Comparison of ENCODE assay signal across 8 cellular contexts in genomic region chr3:5136619-5137429, GRCh38. TPM values are rescaled to one million over a fixed set of nuclear protein-coding genes. Genes with fewer than 3 reads are reported as not detected.
DNase-seq lines count a peak whose midpoint lies in the region; ATAC-seq and TF ChIP-seq lines count a peak whose summit lies in the region.

No MANE protein-coding gene starts in this region.

- TF ChIP-seq CTCF in PC-3 (conservative IDR thresholded peaks at IDR 0.05; ENCODE audit: low read depth, low read length) (peak; percentile 66), mammary epithelial cell (conservative IDR thresholded peaks at IDR 0.05 in 1 of 2, IDR thresholded peaks at IDR 0.05 in 1 of 2; ENCODE audit: extremely low read depth in 1 of 2, insufficient read depth in 1 of 2, low read depth in 1 of 2, low read length in 2 of 2) (peak; percentile 50 to 61), nephron progenitor cell (IDR thresholded peaks at IDR 0.05) (no peak)

- H3K27me3 ChIP-seq in CD4-positive, alpha-beta memory T cell (ENCODE audit: insufficient read depth, low read length) = no peaks in the 10 kb centered on the region
- H3K27me3 ChIP-seq in PC-3 (ENCODE audit: low read length) (no peaks in the 10 kb centered on the region), mammary epithelial cell (ENCODE audit: insufficient read depth, low read length) (no peaks in the 10 kb centered on the region)

- BruUV-seq in PC-3 (replicated peaks; lab: Mats Ljungman, UMichigan) = no TSS peak
- BruUV-seq in mammary epithelial cell (replicated peaks; lab: Mats Ljungman, UMichigan) = no TSS peak

- intact Hi-C loops in CD4-positive, alpha-beta memory T cell (cut with micrococcal nuclease) = loop anchor here (1.0 to 5.0 kb wide), 5 partner anchors 50 to 290 kb away; partner anchors contain the start of gene EDEM1
- intact Hi-C loops in PC-3 (cut with micrococcal nuclease) = loop anchor here (5.0 kb wide), 1 partner anchor 50 kb away; the partner anchor contains the start of gene EDEM1
- intact Hi-C loops in mammary epithelial cell (cut with micrococcal nuclease) = loop anchor here (2.0 to 5.0 kb wide), 3 partner anchors 50 to 165 kb away; partner anchors contain the start of gene EDEM1

- H3K9me3 Mint-ChIP-seq in CD4-positive, alpha-beta memory T cell = no peaks in the 10 kb centered on the region
- peaks cover 12% of the 10 kb centered on the region for H3K9me3 Mint-ChIP-seq in nephron progenitor cell

- H3K4me2 ChIP-seq in PC-3 (ENCODE audit: low read length) (no peak overlapping the region), mammary epithelial cell (ENCODE audit: insufficient read depth, low read depth, low read length) (peak overlapping the region; percentile 63)

- H3K27me3 Mint-ChIP-seq in CD4-positive, alpha-beta memory T cell = no peaks in the 10 kb centered on the region
- H3K27me3 Mint-ChIP-seq in nephron progenitor cell (ENCODE audit: low read depth, poor library complexity) = no peaks in the 10 kb centered on the region

- H3K27ac ChIP-seq in CD4-positive, alpha-beta memory T cell (ENCODE audit: low read depth, low read length) = no peak overlapping the region
- H3K27ac ChIP-seq in PC-3 (ENCODE audit: low read length) = no peak overlapping the region
- H3K27ac ChIP-seq in mammary epithelial cell (ENCODE audit: insufficient read depth, low read depth, low read length) = peak overlapping the region; percentile 73

- H3K79me2 ChIP-seq in PC-3 (ENCODE audit: low read length) (peaks cover 96% of the 10 kb centered on the region), mammary epithelial cell (ENCODE audit: insufficient read depth, low read length) (peaks cover 99% of the 10 kb centered on the region)

- CTCF ChIA-PET in CD4-positive, alpha-beta memory T cell (lab: Charles Lee; ENCODE audit: partially characterized antibody) = interaction anchor here (0.7 to 3.7 kb wide), 17 partner anchors 10 to 290 kb away, joined by 3 to 24 read pairs (median 4); partner anchors contain the start of genes ARL8B and EDEM1
- CTCF ChIA-PET in PC-3 (lab: Charles Lee) (interaction anchor here (0.6 kb wide), 1 partner anchor 46 kb away, joined by 3 read pairs; no protein-coding TSS in a partner anchor), mammary epithelial cell (lab: Charles Lee; ENCODE audit: low non-redundant PET) (interaction anchor here (0.6 kb wide), 3 partner anchors 57 to 97 kb away, joined by 5 to 23 read pairs (median 7); no protein-coding TSS in a partner anchor)

- H3K36me3 Mint-ChIP-seq in CD4-positive, alpha-beta memory T cell = peaks cover 9 to 13% of the 10 kb centered on the region in 2 donors
- H3K36me3 Mint-ChIP-seq in nephron progenitor cell (ENCODE audit: low read depth) = peaks cover 24% of the 10 kb centered on the region

- no peaks in the 10 kb centered on the region for H3K9me3 ChIP-seq in CD4-positive, alpha-beta memory T cell (ENCODE audit: control insufficient read depth in 1 of 2, low read length in 2 of 2)
- H3K9me3 ChIP-seq in PC-3 (ENCODE audit: low read length) = no peaks in the 10 kb centered on the region
- H3K9me3 ChIP-seq in mammary epithelial cell (replicated peaks; ENCODE audit: insufficient read depth, low read length) = no peaks in the 10 kb centered on the region

- peaks cover 4% of the 10 kb centered on the region for H3F3A ChIP-seq in PC-3 (ENCODE audit: low read length, unreplicated experiment)

- H3K4me3 ChIP-seq in CD4-positive, alpha-beta memory T cell (ENCODE audit: low read length in 2 of 2) = no peak overlapping the region
- no peak overlapping the region for H3K4me3 ChIP-seq in PC-3 (ENCODE audit: low read length)
- H3K4me3 ChIP-seq in mammary epithelial cell (replicated peaks in 1 of 3; ENCODE audit: insufficient read depth in 1 of 3, low read depth in 2 of 3, low read length in 3 of 3) = no peak overlapping the region

- peak; percentile 49 to 67 (median 62) for DNase-seq in CD4-positive, alpha-beta memory T cell
- DNase-seq in PC-3 (peak; percentile 35), mammary epithelial cell (peak; percentile 82), nephron progenitor cell (no peak), NCI-H2081 treated with DMSO at 0.1 percent for 48 hours (lab: John Stamatoyannopoulos, UW) (no peak), retina (no peak)

- no peak overlapping the region for H3K9ac ChIP-seq in PC-3 (ENCODE audit: low read length)
- peak overlapping the region; percentile 28 for H3K9ac ChIP-seq in mammary epithelial cell (ENCODE audit: insufficient read depth, low read length)

- peak; percentile 70 for ATAC-seq in GM18909 (IDR thresholded peaks at IDR 0.05; ENCODE audit: poor library complexity, unreplicated experiment)
- ATAC-seq in HG03060 (IDR thresholded peaks at IDR 0.05; ENCODE audit: low read depth, unreplicated experiment) = peak; percentile 27
- ATAC-seq in PC-3 = peak; percentile 48

- no peak overlapping the region for H2AFZ ChIP-seq in PC-3 (ENCODE audit: low read length)
- H2AFZ ChIP-seq in mammary epithelial cell (ENCODE audit: low read depth, low read length) = no peak overlapping the region

- H4K20me1 ChIP-seq in PC-3 (ENCODE audit: low read length) = peaks cover 76% of the 10 kb centered on the region
- H4K20me1 ChIP-seq in mammary epithelial cell (ENCODE audit: insufficient read depth, low read length) = no peaks in the 10 kb centered on the region

- H3K4me1 ChIP-seq in CD4-positive, alpha-beta memory T cell (ENCODE audit: insufficient read depth, low read length) = peaks cover 51% of the 10 kb centered on the region
- peaks cover 28% of the 10 kb centered on the region for H3K4me1 ChIP-seq in PC-3 (ENCODE audit: insufficient read depth, low read length)
- peaks cover 38% of the 10 kb centered on the region for H3K4me1 ChIP-seq in mammary epithelial cell (ENCODE audit: insufficient read depth, low read length)

- H3K9me2 ChIP-seq in PC-3 (replicated peaks; ENCODE audit: low read length) = no peaks in the 10 kb centered on the region

- 11% methylated on average over 6 of the region's 6 CpGs for WGBS in mammary epithelial cell (ENCODE audit: low coverage, missing lambda C conversion rate)

- peak overlapping the region in 3 of 8 donors; percentile 0 to 51 (median 2) for H3K4me3 Mint-ChIP-seq in CD4-positive, alpha-beta memory T cell
- no peak overlapping the region for H3K4me3 Mint-ChIP-seq in nephron progenitor cell

- H3K27ac Mint-ChIP-seq in CD4-positive, alpha-beta memory T cell = peak overlapping the region; percentile 9 to 74 (median 47)
- H3K27ac Mint-ChIP-seq in nephron progenitor cell = peak overlapping the region; percentile 37

- peaks cover 49 to 76% (median 65%) of the 10 kb centered on the region in 4 donors for H3K4me1 Mint-ChIP-seq in CD4-positive, alpha-beta memory T cell
- H3K4me1 Mint-ChIP-seq in nephron progenitor cell = peaks cover 39% of the 10 kb centered on the region

- in situ Hi-C loops in mammary epithelial cell (cut with MboI; ENCODE audit: low sequenced_read_pairs in 2 of 2) = no loop called here

- dilution Hi-C loops in mammary epithelial cell (cut with HindIII; ENCODE audit: low sequenced_read_pairs) = loop anchor here (5.0 kb wide), 2 partner anchors 50 to 150 kb away; partner anchors contain the start of gene EDEM1

- POLR2A ChIA-PET in CD4-positive, alpha-beta memory T cell (lab: Charles Lee; ENCODE audit: partially characterized antibody) = interaction anchor here (0.7 to 2.5 kb wide), 4 partner anchors 14 to 61 kb away, joined by 3 to 10 read pairs (median 4); partner anchors contain the start of gene ARL8B
- POLR2A ChIA-PET in PC-3 (lab: Charles Lee; ENCODE audit: unreplicated experiment) = no interaction called here

- H3K36me3 ChIP-seq in CD4-positive, alpha-beta memory T cell (ENCODE audit: insufficient read depth, low read length) = no peaks in the 10 kb centered on the region
- H3K36me3 ChIP-seq in PC-3 (ENCODE audit: low read depth, low read length) (no peaks in the 10 kb centered on the region), mammary epithelial cell (ENCODE audit: insufficient read depth, low read length) (no peaks in the 10 kb centered on the region)

RNA-seq across cellular contexts. Expression of gene ARL8B, which starts 14.7 kb away (rescaled TPM):
- total RNA-seq in CD4-positive, alpha-beta memory T cell = 10 to 100 TPM; 55.5 to 60.5 TPM
- 10 to 100 TPM; 46.1 to 60.9 TPM for polyA plus RNA-seq in CD4-positive, alpha-beta memory T cell
- total RNA-seq in PC-3 (2014; rRNA removed) (43.8 and 45.3 TPM in 2 replicates), mammary epithelial cell (10 to 100 TPM; 60.7 to 77.8 TPM)
- 42.8 TPM for polyA plus RNA-seq in mammary epithelial cell
- 75.5 TPM for polyA minus RNA-seq in mammary epithelial cell

RNA-seq across cellular contexts. Expression of gene EDEM1, which starts 50.7 kb away (rescaled TPM):
- total RNA-seq in CD4-positive, alpha-beta memory T cell = 100 to 1,000 TPM; 146 to 153 TPM
- 10 to 100 TPM; 42.4 to 52.9 TPM for polyA plus RNA-seq in CD4-positive, alpha-beta memory T cell
- total RNA-seq in PC-3 (2014; rRNA removed) (39.4 and 49.6 TPM in 2 replicates), mammary epithelial cell (10 to 100 TPM; 78.0 to 98.0 TPM)
- 47.0 TPM for polyA plus RNA-seq in mammary epithelial cell
- polyA minus RNA-seq in mammary epithelial cell = 70.9 TPM

Comparison
In these comparisons a context has a peak if more than half of its experiments do, and no peak if none do; other contexts are left out.
1. DNase-seq: peak in CD4-positive, alpha-beta memory T cell (5 of 5), PC-3 (single experiment) and mammary epithelial cell (single experiment); none in nephron progenitor cell (single experiment), NCI-H2081 treated with DMSO at 0.1 percent for 48 hours (single experiment) and retina (single experiment).
2. Peak in every context shown above with its lines, with median percentiles within 50 percentile points of each other: ATAC-seq.